17 cellular contexts compared by ENCODE assay signal in the genomic region with DNA sequence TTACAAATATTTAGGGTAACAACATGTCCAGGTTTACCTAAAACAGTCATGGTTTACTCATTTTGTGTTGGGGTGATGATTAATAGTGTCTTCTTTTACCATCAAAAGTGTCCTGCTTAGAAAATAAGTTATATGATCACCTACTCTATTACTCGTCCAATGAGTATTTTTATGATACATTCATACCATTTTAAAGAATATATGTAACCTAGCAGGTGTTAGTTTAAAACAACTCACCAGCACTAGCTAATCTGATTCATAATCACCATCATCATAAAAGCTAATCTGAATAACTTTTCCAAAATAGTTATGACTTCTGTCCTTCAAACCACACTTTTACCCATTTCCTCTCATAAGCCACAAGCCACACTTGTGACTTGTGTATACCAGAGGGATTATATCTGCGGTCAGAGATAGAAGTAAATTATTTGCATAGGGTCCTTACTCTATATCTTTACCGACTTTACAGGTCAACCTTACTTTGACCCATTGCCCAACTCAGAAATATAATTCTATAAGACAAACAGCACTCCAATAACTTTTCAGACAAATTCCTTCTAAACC.
DNase-seq lines count a peak whose midpoint lies in the region; ATAC-seq, FAIRE-seq and TF ChIP-seq lines count a peak whose summit lies in the region.
"Had no signal": no experiment of that assay in that cellular context is flagged by ENCODE, and none has a peak within 500 bp of the region (broad histone marks: within the 10 kb centered on the region; RNA-seq: fewer than 3 reads in every experiment).

No MANE protein-coding gene starts in this region.

- H3K27me3 ChIP-seq in MM.1S (replicated peaks; ENCODE audit: insufficient read depth, low read length), result peaks cover 41% of the 10 kb centered on the region
- H3K27me3 ChIP-seq: BE2C had no signal

- no peaks in the 10 kb centered on the region for H3K9me3 ChIP-seq in MM.1S (replicated peaks; ENCODE audit: insufficient read depth, low read length)
- H3K9me3 ChIP-seq: BE2C had no signal

- H3K4me2 ChIP-seq in MM.1S (ENCODE audit: low read depth, low read length), result 0 out of 2 replicates have a peak overlapping the region, but pooled peaks have one; percentile 19
- H3K4me2 ChIP-seq: PC-9 had no signal

- TF ChIP-seq POLR2A in H54 (IDR thresholded peaks at IDR 0.05; ENCODE audit: low read depth, low read length), result no peak

- FAIRE-seq in H54 (lab: Jason Lieb, UNC), result no peak
- FAIRE-seq: H1 had no signal

- H3K9me3 Mint-ChIP-seq in memory B cell, result no peaks in the 10 kb centered on the region
- H3K9me3 Mint-ChIP-seq: T-cell had no signal

- H3K36me3 Mint-ChIP-seq in memory B cell, result no peaks in the 10 kb centered on the region
- H3K36me3 Mint-ChIP-seq: T-cell had no signal

- peaks cover 5% of the 10 kb centered on the region for H3K4me1 Mint-ChIP-seq in memory B cell
- H3K4me1 Mint-ChIP-seq: T-cell had no signal

- no peaks in the 10 kb centered on the region for H3K9me2 ChIP-seq in MM.1S (replicated peaks; ENCODE audit: insufficient read depth, low read length)

- no peak overlapping the region for H3K9ac ChIP-seq in MM.1S (ENCODE audit: low read length)

- H3F3A ChIP-seq in MM.1S (ENCODE audit: insufficient read depth, low read length), result no peaks in the 10 kb centered on the region

- H2AFZ ChIP-seq in MM.1S (ENCODE audit: low read length), result no peak overlapping the region
- H2AFZ ChIP-seq: PC-9 had no signal

- H3K27ac Mint-ChIP-seq in memory B cell, result no peak overlapping the region
- H3K27ac Mint-ChIP-seq: HFFc6, T-cell had no signal

- ATAC-seq in GM18861 (IDR thresholded peaks at IDR 0.05; ENCODE audit: unreplicated experiment) (peak; percentile 68), memory B cell (ENCODE audit: low read depth) (peak; percentile 37), HG03432 (IDR thresholded peaks at IDR 0.05; ENCODE audit: unreplicated experiment) (no peak)
- ATAC-seq: T-cell had no signal

- no peak for TF ChIP-seq CTCF in GM12865 (IDR thresholded peaks at IDR 0.05; ENCODE audit: insufficient read depth, low read depth, low read length, missing control alignments)
- TF ChIP-seq CTCF in MM.1S (IDR thresholded peaks at IDR 0.05; ENCODE audit: low read length), result no peak

- H3K79me2 ChIP-seq in MM.1S (ENCODE audit: low read length), result no peaks in the 10 kb centered on the region

- H3K27me3 Mint-ChIP-seq in memory B cell, result peaks cover 14% of the 10 kb centered on the region

- H3K36me3 ChIP-seq in MM.1S (replicated peaks; ENCODE audit: insufficient read depth, low read length), result no peaks in the 10 kb centered on the region
- H3K36me3 ChIP-seq: BE2C had no signal

- H3K4me3 ChIP-seq in GM12865 (ENCODE audit: low read depth, low read length) (no peak overlapping the region), MM.1S (ENCODE audit: low read length) (no peak overlapping the region)
- H3K4me3 ChIP-seq: PC-9 had no signal

- H3K27ac ChIP-seq in MM.1S (ENCODE audit: low read length), result no peak overlapping the region
- H3K27ac ChIP-seq: PC-9 had no signal

- DNase-seq in GM12865 (ENCODE audit: low read depth) (peak; percentile 9), MM.1S (peak; percentile 63), memory B cell (ENCODE audit: low spot score in 2 of 2) (no peak), NCI-H774 (lab: John Stamatoyannopoulos, UW) (no peak), H54 (ENCODE audit: insufficient read length, low spot score) (no peak)
- DNase-seq: BE2C, EL, HFFc6, Kasumi-1, NCI-H1436 treated with DMSO at 0.1 percent for 48 hours, NCI-H226, NCI-H526, PC-9, T-cell had no signal

- peaks cover 11% of the 10 kb centered on the region for H3K4me1 ChIP-seq in MM.1S (ENCODE audit: low read length)
- H3K4me1 ChIP-seq: BE2C had no signal

- no peaks in the 10 kb centered on the region for H4K20me1 ChIP-seq in MM.1S (ENCODE audit: insufficient read depth, low read length)

- H3K4me3 Mint-ChIP-seq in memory B cell, result no peak overlapping the region
- H3K4me3 Mint-ChIP-seq: HFFc6, T-cell had no signal

Comparison
In these comparisons a context has a peak if more than half of its experiments do, and no peak if none do; other contexts are left out.
1. DNase-seq: peak in GM12865 (single experiment) and MM.1S (single experiment); none in memory B cell (0 of 2), NCI-H774 (single experiment) and H54 (single experiment).